Comparison of ENCODE assay signal across 34 cellular contexts in genomic region chr17:79148584-79148983, GRCh38.
"Had no signal": no experiment of that assay in that cellular context is flagged by ENCODE, and none has a peak within 500 bp of the region (broad histone marks: within the 10 kb centered on the region; RNA-seq: fewer than 3 reads in every experiment).

No MANE protein-coding gene starts in this region.

- H3K4me3 ChIP-seq: MG63 had no signal

- DNase-seq: Karpas-422, Kasumi-1, MG63, MM.1S, MV-4-11, NCI-H1048, NCI-H1092, NCI-H1092 treated with DMSO at 0.1 percent for 48 hours, NCI-H1105, NCI-H1105 treated with DMSO at 0.1 percent for 48 hours, NCI-H1417, NCI-H1417 treated with DMSO at 0.1 percent for 48 hours, NCI-H1436, NCI-H1436 treated with DMSO at 0.1 percent for 48 hours, NCI-H146, NCI-H1694, NCI-H1694 treated with DMSO at 0.1 percent for 48 hours, NCI-H187, NCI-H187 treated with DMSO at 0.1 percent for 48 hours, NCI-H1930, NCI-H2029, NCI-H2029 treated with DMSO at 0.1 percent for 48 hours, NCI-H2081, NCI-H2081 treated with DMSO at 0.1 percent for 48 hours, NCI-H2107, NCI-H2171, NCI-H2171 treated with DMSO at 0.1 percent for 48 hours, NCI-H2227 treated with DMSO at 0.1 percent for 48 hours, NCI-H226, NCI-H345, NCI-H446, NCI-H446 treated with DMSO at 0.1 percent for 48 hours, NCI-H510A, NCI-H510A treated with DMSO at 0.1 percent for 48 hours had no signal

- H3K9me3 ChIP-seq: MG63 had no signal

- H3K36me3 ChIP-seq: MG63 had no signal
